8 cellular contexts compared by ENCODE assay signal in genomic region chr9:5608298-5609254, GRCh38. TPM values are rescaled to one million over a fixed set of nuclear protein-coding genes. Genes with fewer than 3 reads are reported as not detected.
DNase-seq lines count a peak whose midpoint lies in the region; ATAC-seq and TF ChIP-seq lines count a peak whose summit lies in the region.

No MANE protein-coding gene starts in this region.

- no peak for DNase-seq in CD4-positive, alpha-beta memory T cell
- DNase-seq in fibroblast of mammary gland (ENCODE audit: low read depth) (peak; percentile 69), MG63 (no peak), foreskin fibroblast (no peak), HK-2 (ENCODE audit: unreplicated experiment) (no peak)

- peak overlapping the region; percentile 58 to 78 (median 70) for H3K4me3 Mint-ChIP-seq in CD4-positive, alpha-beta memory T cell

- no peaks in the 10 kb centered on the region for H3K36me3 ChIP-seq in CD4-positive, alpha-beta memory T cell (ENCODE audit: insufficient read depth, low read length)
- no peaks in the 10 kb centered on the region; the same call in 1 of the 2 replicates for H3K36me3 ChIP-seq in OCI-LY1 (ENCODE audit: insufficient read depth, low read length)
- H3K36me3 ChIP-seq in skeletal muscle satellite cell (ENCODE audit: insufficient read depth, low read length), result no peaks in the 10 kb centered on the region
- H3K36me3 ChIP-seq in MG63, result no peaks in the 10 kb centered on the region

- H4K20me1 ChIP-seq in OCI-LY1 (ENCODE audit: insufficient read depth, low read length), result no peaks in the 10 kb centered on the region

- peaks cover 0 to 3% of the 10 kb centered on the region in 2 donors for H3K36me3 Mint-ChIP-seq in CD4-positive, alpha-beta memory T cell

- H3K9ac ChIP-seq in OCI-LY1 (ENCODE audit: low read length) (peak overlapping the region; percentile 48), skeletal muscle satellite cell (ENCODE audit: low read depth, low read length) (peak overlapping the region; percentile 68)

- no peaks in the 10 kb centered on the region for H3K27me3 Mint-ChIP-seq in CD4-positive, alpha-beta memory T cell

- peak; percentile 19; the same call in 1 of the 2 replicates for TF ChIP-seq CTCF in OCI-LY1 (IDR thresholded peaks at IDR 0.05; ENCODE audit: low read length)
- peak; percentile 4 for TF ChIP-seq CTCF in fibroblast of mammary gland (conservative IDR thresholded peaks at IDR 0.05; ENCODE audit: control insufficient read depth, insufficient read depth, low read depth, low read length)
- no peak for TF ChIP-seq CTCF in foreskin fibroblast (IDR thresholded peaks at IDR 0.05; ENCODE audit: low read depth, low read length)

- POLR2A ChIA-PET in CD4-positive, alpha-beta memory T cell (lab: Charles Lee; ENCODE audit: partially characterized antibody), result interaction anchor here (0.6 to 2.1 kb wide), 4 partner anchors 8 to 169 kb away, joined by 3 to 13 read pairs (median 4); partner anchors contain the start of gene RIC1

- peak overlapping the region in 5 of 7 donors; percentile 49 to 86 (median 77) for H3K27ac Mint-ChIP-seq in CD4-positive, alpha-beta memory T cell

- H3K27me3 ChIP-seq in CD4-positive, alpha-beta memory T cell (ENCODE audit: insufficient read depth, low read length), result no peaks in the 10 kb centered on the region
- no peaks in the 10 kb centered on the region for H3K27me3 ChIP-seq in OCI-LY1 (ENCODE audit: insufficient read depth, low read length)
- H3K27me3 ChIP-seq in skeletal muscle satellite cell (ENCODE audit: control insufficient read depth, insufficient read depth, low read length), result no peaks in the 10 kb centered on the region
- no peaks in the 10 kb centered on the region for H3K27me3 ChIP-seq in MG63

- H3K4me2 ChIP-seq in OCI-LY1 (ENCODE audit: low read length) (peak overlapping the region; percentile 64), skeletal muscle satellite cell (ENCODE audit: low read length) (peak overlapping the region; percentile 90)

- H3K9me3 Mint-ChIP-seq in CD4-positive, alpha-beta memory T cell, result no peaks in the 10 kb centered on the region

- H3K4me3 ChIP-seq in CD4-positive, alpha-beta memory T cell (ENCODE audit: low read length in 2 of 2), result no peak overlapping the region
- H3K4me3 ChIP-seq in OCI-LY1 (ENCODE audit: low read depth, low read length, poor library complexity, severe bottlenecking) (peak overlapping the region; percentile 53), fibroblast of mammary gland (ENCODE audit: control insufficient read depth, low read depth, low read length) (peak overlapping the region; percentile 42), skeletal muscle satellite cell (ENCODE audit: low read length) (peak overlapping the region; percentile 68), MG63 (no peak overlapping the region), foreskin fibroblast (ENCODE audit: low read depth in 1 of 2, low read length in 2 of 2) (peak overlapping the region in 1 of 2 donors; percentile 33)

- ATAC-seq in GM21390 (IDR thresholded peaks at IDR 0.05; ENCODE audit: unreplicated experiment), result peak; percentile 82

- H3K79me2 ChIP-seq in OCI-LY1 (ENCODE audit: insufficient read depth, low read length), result no peaks in the 10 kb centered on the region

- no peak overlapping the region for H3K27ac ChIP-seq in CD4-positive, alpha-beta memory T cell (ENCODE audit: low read depth, low read length)
- H3K27ac ChIP-seq in OCI-LY1 (ENCODE audit: low read depth, low read length, poor library complexity, severe bottlenecking), result peak overlapping the region; percentile 67

- H3F3A ChIP-seq in OCI-LY1 (ENCODE audit: insufficient read depth, low read length), result no peaks in the 10 kb centered on the region

- H3K4me1 ChIP-seq in CD4-positive, alpha-beta memory T cell (ENCODE audit: insufficient read depth, low read length), result peaks cover 5% of the 10 kb centered on the region
- H3K4me1 ChIP-seq in OCI-LY1 (ENCODE audit: insufficient read depth, low read length, severe bottlenecking) (peaks cover 24% of the 10 kb centered on the region), skeletal muscle satellite cell (ENCODE audit: control insufficient read depth, insufficient read depth, low read length) (peaks cover 7% of the 10 kb centered on the region)

- H2AFZ ChIP-seq in OCI-LY1 (ENCODE audit: low read length), result 0 out of 2 replicates have a peak overlapping the region, but pooled peaks have one; percentile 29

- CTCF ChIA-PET in CD4-positive, alpha-beta memory T cell (lab: Charles Lee; ENCODE audit: partially characterized antibody), result interaction anchor here (0.7 to 1.7 kb wide), 5 partner anchors 9 to 770 kb away, joined by 3 to 6 read pairs (median 4); partner anchors contain the start of gene CD274

- peaks cover 10 to 19% (median 16%) of the 10 kb centered on the region in 4 donors for H3K4me1 Mint-ChIP-seq in CD4-positive, alpha-beta memory T cell

- no peaks in the 10 kb centered on the region for H3K9me3 ChIP-seq in CD4-positive, alpha-beta memory T cell (ENCODE audit: control insufficient read depth in 1 of 2, low read length in 2 of 2)
- peaks cover 5% of the 10 kb centered on the region for H3K9me3 ChIP-seq in OCI-LY1 (ENCODE audit: low read length)
- no peaks in the 10 kb centered on the region for H3K9me3 ChIP-seq in skeletal muscle satellite cell (replicated peaks; ENCODE audit: low read length)
- H3K9me3 ChIP-seq in MG63, result no peaks in the 10 kb centered on the region

- intact Hi-C loops in CD4-positive, alpha-beta memory T cell (cut with micrococcal nuclease), result no loop called here

- no peaks in the 10 kb centered on the region for H3K9me2 ChIP-seq in OCI-LY1 (ENCODE audit: low read depth, low read length)

RNA-seq across cellular contexts. Expression of gene RIC1, which starts 20.3 kb away (rescaled TPM):
- total RNA-seq in CD4-positive, alpha-beta memory T cell, result 10 to 100 TPM; 26.3 to 27.1 TPM
- 1 to 10 TPM; 2.4 to 7.6 TPM for polyA plus RNA-seq in CD4-positive, alpha-beta memory T cell
- total RNA-seq in skeletal muscle satellite cell (2012; rRNA removed), result 24.7 and 26.1 TPM in 2 replicates
- total RNA-seq in MG63 (2014; rRNA removed; shearing (Covaris generic); ENCODE audit: low replicate concordance), result 4.1 and 9.0 TPM in 2 replicates

Comparison
In these comparisons a context has a peak if more than half of its experiments do, and no peak if none do; other contexts are left out.
1. H3K4me3 ChIP-seq: peak in OCI-LY1 (single experiment), fibroblast of mammary gland (single experiment) and skeletal muscle satellite cell (single experiment); none in CD4-positive, alpha-beta memory T cell (0 of 2) and MG63 (single experiment).